Comparison of ENCODE assay signal across 1 cellular context in the genomic region with DNA sequence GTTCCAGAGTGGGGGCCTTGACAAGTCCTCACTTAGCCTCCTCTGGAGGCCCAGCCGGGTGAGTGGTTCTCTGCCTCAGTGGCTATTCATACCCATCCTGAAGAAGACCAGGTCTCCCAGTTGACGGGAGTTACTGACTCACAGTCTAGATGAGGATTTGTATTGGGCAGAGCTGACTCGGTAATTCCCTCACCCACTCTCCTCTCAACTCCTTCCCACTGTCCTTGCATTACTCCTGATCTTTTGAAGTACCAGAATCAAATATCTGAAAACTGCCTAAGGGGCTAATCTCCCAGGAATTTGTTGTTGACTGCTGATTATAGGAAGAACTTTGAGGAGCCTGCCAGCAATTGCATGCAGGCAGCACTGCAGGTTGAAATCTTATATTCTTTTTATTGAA.
TF ChIP-seq lines count a peak whose summit lies in the region.

No MANE protein-coding gene starts in this region.

TF ChIP-seq in endothelial cell of umbilical vein, 7 proteins besides CTCF, POLR2A, EP300 and RAD21:
- TF ChIP-seq JUN (IDR thresholded peaks at IDR 0.05; ENCODE audit: borderline replicate concordance, insufficient read depth, insufficient read length, low read depth) (no peak), POLR2AphosphoS5 (IDR thresholded peaks at IDR 0.05; ENCODE audit: insufficient read depth, low read depth, low read length) (no peak), EZH2 (IDR thresholded peaks at IDR 0.05; ENCODE audit: borderline replicate concordance, low read depth, low read length, severe bottlenecking) (no peak), GATA2 (IDR thresholded peaks at IDR 0.05; ENCODE audit: insufficient read depth, insufficient read length, low read depth, low read length) (no peak)
